In the genomic region with DNA sequence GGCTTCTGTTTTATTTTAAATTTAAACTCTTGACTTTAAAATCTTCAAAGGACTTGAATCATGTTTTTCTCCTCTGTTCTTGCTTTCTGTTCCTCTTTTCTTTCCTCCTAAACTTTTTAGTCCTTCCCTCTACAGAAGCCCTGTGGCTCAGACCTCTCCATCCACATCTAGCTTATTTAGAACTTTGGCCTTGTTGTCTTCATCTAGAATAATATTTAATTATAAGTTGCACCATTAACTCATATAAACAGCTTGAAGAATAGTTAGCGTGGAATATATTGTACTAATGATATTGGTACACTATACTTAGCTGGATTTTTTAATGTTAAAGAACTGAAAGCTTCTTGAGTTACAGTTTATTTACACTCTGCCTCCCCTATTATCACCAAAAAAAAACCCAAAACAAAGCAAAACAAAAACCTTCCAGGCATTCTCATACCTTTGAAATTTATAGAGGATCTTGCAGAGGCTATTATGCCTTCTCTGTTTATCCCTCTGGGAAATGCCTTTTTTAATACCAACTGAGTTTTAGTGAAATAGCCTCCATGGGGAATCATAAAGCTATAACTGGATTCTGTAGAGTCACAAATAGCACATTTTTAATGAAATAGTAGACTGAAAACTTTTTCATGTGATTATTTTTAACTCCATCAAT, we compare ENCODE assay signal across 12 cellular contexts. TPM values are rescaled to one million over a fixed set of nuclear protein-coding genes. Genes with fewer than 3 reads are reported as not detected.
DNase-seq lines count a peak whose midpoint lies in the region; ATAC-seq, FAIRE-seq and TF ChIP-seq lines count a peak whose summit lies in the region.
"Had no signal": no experiment of that assay in that cellular context is flagged by ENCODE, and none has a peak within 500 bp of the region (broad histone marks: within the 10 kb centered on the region; RNA-seq: fewer than 3 reads in every experiment).

No MANE protein-coding gene starts in this region.

- no peak for FAIRE-seq in frontal cortex (lab: Jason Lieb, UNC)

- H3K4me3 ChIP-seq in hepatocyte, result no peak overlapping the region
- H3K4me3 ChIP-seq: vagina had no signal

- H3K79me2 ChIP-seq in hepatocyte, result no peaks in the 10 kb centered on the region

- peak; percentile 84 for ATAC-seq in GM18519 (IDR thresholded peaks at IDR 0.05; ENCODE audit: low FRiP score, unreplicated experiment)
- peak; percentile 98 for ATAC-seq in GM21717 (IDR thresholded peaks at IDR 0.05; ENCODE audit: unreplicated experiment)
- ATAC-seq in HG03521 (IDR thresholded peaks at IDR 0.05; ENCODE audit: unreplicated experiment), result peak; percentile 56
- no peak for ATAC-seq in naive thymus-derived CD8-positive, alpha-beta T cell

- no peaks in the 10 kb centered on the region for H3K36me3 ChIP-seq in hepatocyte (replicated peaks; ENCODE audit: insufficient read depth, low read depth)
- H3K36me3 ChIP-seq: vagina had no signal

- no peaks in the 10 kb centered on the region for H3K9me2 ChIP-seq in hepatocyte (replicated peaks; ENCODE audit: insufficient read depth)

- peaks cover 11% of the 10 kb centered on the region for H3K4me1 ChIP-seq in hepatocyte (ENCODE audit: insufficient read depth)
- H3K4me1 ChIP-seq: vagina had no signal

- POLR2A ChIA-PET in naive thymus-derived CD8-positive, alpha-beta T cell (lab: Charles Lee), result no interaction called here

- peaks cover 0 to 11% (median 4%) of the 10 kb centered on the region in 4 donors for H3K4me1 Mint-ChIP-seq in naive thymus-derived CD8-positive, alpha-beta T cell

- DNase-seq in hepatocyte (ENCODE audit: low spot score) (no peak), DMS153 treated with DMSO at 0.1 percent for 48 hours (lab: John Stamatoyannopoulos, UW; ENCODE audit: unreplicated experiment) (no peak), frontal cortex (ENCODE audit: low spot score in 2 of 2) (no peak), dedifferentiated amniotic fluid mesenchymal stem cell (ENCODE audit: extremely low spot score) (no peak)
- DNase-seq in naive thymus-derived CD8-positive, alpha-beta T cell, result no peak
- DNase-seq: activated CD4-positive, CD25-positive, alpha-beta regulatory T cell; activated naive CD8-positive, alpha-beta T cell treated with anti-CD3 and anti-CD28 coated beads for 36 hours; occipital lobe had no signal

- no peaks in the 10 kb centered on the region for H4K20me1 ChIP-seq in hepatocyte (ENCODE audit: insufficient read depth, poor library complexity, severe bottlenecking)

- no peaks in the 10 kb centered on the region for H3K27me3 Mint-ChIP-seq in naive thymus-derived CD8-positive, alpha-beta T cell
- H3K27me3 Mint-ChIP-seq: activated naive CD8-positive, alpha-beta T cell treated with anti-CD3 and anti-CD28 coated beads for 36 hours had no signal

- peaks cover 0 to 4% (median 0%) of the 10 kb centered on the region in 9 donors for H3K9me3 Mint-ChIP-seq in naive thymus-derived CD8-positive, alpha-beta T cell
- H3K9me3 Mint-ChIP-seq: activated naive CD8-positive, alpha-beta T cell treated with anti-CD3 and anti-CD28 coated beads for 36 hours had no signal

- H3K4me2 ChIP-seq in hepatocyte, result peak overlapping the region; percentile 5

- peak overlapping the region in 5 of 10 donors; percentile 18 to 59 (median 48) for H3K27ac Mint-ChIP-seq in naive thymus-derived CD8-positive, alpha-beta T cell
- H3K27ac Mint-ChIP-seq: activated naive CD8-positive, alpha-beta T cell treated with anti-CD3 and anti-CD28 coated beads for 36 hours had no signal

- WGBS in hepatocyte (ENCODE audit: low lambda C conversion rate, missing lambda C conversion rate), result 65% methylated on average over 1 of the region's 1 CpG

- peak overlapping the region; percentile 63 for H3K27ac ChIP-seq in hepatocyte
- H3K27ac ChIP-seq: vagina had no signal

- H3K36me3 Mint-ChIP-seq in naive thymus-derived CD8-positive, alpha-beta T cell, result peaks cover 0 to 2% (median 0%) of the 10 kb centered on the region in 3 donors
- H3K36me3 Mint-ChIP-seq: activated naive CD8-positive, alpha-beta T cell treated with anti-CD3 and anti-CD28 coated beads for 36 hours had no signal

- TF ChIP-seq CTCF in hepatocyte (IDR thresholded peaks at IDR 0.05; ENCODE audit: poor library complexity), result no peak

- no peaks in the 10 kb centered on the region for H3K27me3 ChIP-seq in hepatocyte
- H3K27me3 ChIP-seq: vagina had no signal

- no peaks in the 10 kb centered on the region for H3K9me3 ChIP-seq in hepatocyte (ENCODE audit: low read depth)
- H3K9me3 ChIP-seq: vagina had no signal

- H3K4me3 Mint-ChIP-seq in naive thymus-derived CD8-positive, alpha-beta T cell, result no peak overlapping the region
- H3K4me3 Mint-ChIP-seq: activated naive CD8-positive, alpha-beta T cell treated with anti-CD3 and anti-CD28 coated beads for 36 hours had no signal

- peak overlapping the region; percentile 12 for H2AFZ ChIP-seq in hepatocyte

RNA-seq across cellular contexts. Expression of a gene that starts 9.2 kb away (rescaled TPM):
- total RNA-seq in hepatocyte (5.0 and 7.2 TPM in 2 replicates), frontal cortex (1.2 TPM)
- polyA plus RNA-seq in hepatocyte, result 3.0 and 3.8 TPM in 2 replicates
- total RNA-seq in naive thymus-derived CD8-positive, alpha-beta T cell, result 10 to 100 TPM; 26.8 to 27.0 TPM
- polyA plus RNA-seq in naive thymus-derived CD8-positive, alpha-beta T cell, result 10 to 100 TPM in 1 of 3 donors, 1 to 10 TPM in 2; 4.2 to 12.0 (median 9.8) TPM

Comparison
In these comparisons a context has a peak if more than half of its experiments do, and no peak if none do; other contexts are left out.
1. ATAC-seq: peak in GM18519 (single experiment), GM21717 (single experiment) and HG03521 (single experiment); none in naive thymus-derived CD8-positive, alpha-beta T cell (0 of 2).